ENCODE assay signal across 21 cellular contexts in the genomic region with DNA sequence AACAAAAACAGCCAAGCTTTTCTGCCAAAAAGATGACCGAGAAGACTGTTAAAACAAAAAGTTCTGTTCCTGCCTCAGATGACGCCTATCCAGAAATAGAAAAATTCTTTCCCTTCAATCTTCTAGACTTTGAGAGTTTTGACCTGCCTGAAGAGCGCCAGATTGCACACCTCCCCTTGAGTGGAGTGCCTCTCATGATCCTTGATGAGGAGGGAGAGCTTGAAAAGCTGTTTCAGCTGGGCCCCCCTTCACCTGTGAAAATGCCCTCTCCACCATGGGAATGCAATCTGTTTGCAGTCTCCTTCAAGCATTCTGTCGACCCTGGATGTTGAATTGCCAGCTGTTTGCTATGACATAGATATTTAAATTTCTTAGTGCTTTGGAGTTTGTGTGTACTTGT. TPM values are rescaled to one million over a fixed set of nuclear protein-coding genes. Genes with fewer than 3 reads are reported as not detected.
A peak's percentile ranks its signal among the peaks of the same experiment; 100 is the strongest.
DNase-seq lines count a peak whose midpoint lies in the region; ATAC-seq and TF ChIP-seq lines count a peak whose summit lies in the region.
"Had no signal": no experiment of that assay in that cellular context is flagged by ENCODE, and none has a peak within 500 bp of the region (broad histone marks: within the 10 kb centered on the region; RNA-seq: fewer than 3 reads in every experiment).

No MANE protein-coding gene starts in this region.

- no peak overlapping the region for H3K4me2 ChIP-seq in neuronal stem cell (ENCODE audit: insufficient read depth, low read length, poor library complexity, severe bottlenecking)
- H3K4me2 ChIP-seq: BLaER1 treated with 17β-estradiol and CSF1 and Interleukin-3, amounts not matched to agents 10 nM and 100 nM had no signal

- no peak for TF ChIP-seq EP300 in stomach (IDR thresholded peaks at IDR 0.05)

- no peak overlapping the region for H3K23ac ChIP-seq in neuronal stem cell (ENCODE audit: low read depth, low read length, poor library complexity)

- in situ Hi-C loops in gastrocnemius medialis (cut with MboI; ENCODE audit: low sequenced_read_pairs in 4 of 4), result no loop called here

- H3K27ac ChIP-seq in cardiac muscle cell, result peak overlapping the region; percentile 56
- no peak overlapping the region for H3K27ac ChIP-seq in left lung
- peak overlapping the region in 3 of 4 donors; percentile 5 to 29 (median 27) for H3K27ac ChIP-seq in gastrocnemius medialis
- no peak overlapping the region for H3K27ac ChIP-seq in upper lobe of right lung
- H3K27ac ChIP-seq in neuronal stem cell (replicated peaks; ENCODE audit: low read length), result no peak overlapping the region
- no peak overlapping the region for H3K27ac ChIP-seq in stomach
- H3K27ac ChIP-seq: BLaER1 treated with 17β-estradiol and CSF1 and Interleukin-3, amounts not matched to agents 10 nM and 100 nM had no signal

- no peak overlapping the region for H2AK5ac ChIP-seq in neuronal stem cell (ENCODE audit: low read depth, low read length)

- H3K4me3 ChIP-seq in cardiac muscle cell (no peak overlapping the region), left lung (no peak overlapping the region), gastrocnemius medialis (no peak overlapping the region), upper lobe of right lung (no peak overlapping the region), neuronal stem cell (ENCODE audit: low read length in 2 of 2) (no peak overlapping the region), stomach (no peak overlapping the region)
- H3K4me3 ChIP-seq: BLaER1 treated with 17β-estradiol and CSF1 and Interleukin-3, amounts not matched to agents 10 nM and 100 nM had no signal

- no peak overlapping the region for H2BK12ac ChIP-seq in neuronal stem cell (ENCODE audit: low read length)

- WGBS in neuronal stem cell (ENCODE audit: extremely low coverage in 2 of 2, insufficient read length in 2 of 2, insufficient replicate concordance in 1 of 2), 2 donors, result no CpG with 5 or more reads among the region's 4 CpGs
- 76 to 85% (median 79%) methylated on average over 4 of the region's 4 CpGs for WGBS in stomach, 5 donors

- H3K4me1 ChIP-seq in cardiac muscle cell (ENCODE audit: low read depth), result peaks cover 14% of the 10 kb centered on the region
- peaks cover 0 to 3% of the 10 kb centered on the region in 2 donors for H3K4me1 ChIP-seq in left lung
- peaks cover 0 to 6% of the 10 kb centered on the region in 2 donors for H3K4me1 ChIP-seq in gastrocnemius medialis
- H3K4me1 ChIP-seq in upper lobe of right lung, result peaks cover 15% of the 10 kb centered on the region
- peaks cover 0 to 3% of the 10 kb centered on the region in 2 donors for H3K4me1 ChIP-seq in neuronal stem cell (ENCODE audit: control insufficient read depth in 2 of 2, insufficient read depth in 1 of 2, low read depth in 1 of 2, low read length in 2 of 2)
- H3K4me1 ChIP-seq in stomach, result no peaks in the 10 kb centered on the region

- ATAC-seq in Right ventricle myocardium superior (ENCODE audit: poor library complexity), result no peak
- peak; percentile 90 for ATAC-seq in left lung
- ATAC-seq in gastrocnemius medialis, result no peak
- peak; percentile 90 for ATAC-seq in upper lobe of right lung
- ATAC-seq: HCT116 had no signal

- no peak overlapping the region for H4K8ac ChIP-seq in neuronal stem cell (ENCODE audit: low read depth, low read length)

- H3K36me3 ChIP-seq in cardiac muscle cell (no peaks in the 10 kb centered on the region), left lung (no peaks in the 10 kb centered on the region), gastrocnemius medialis (no peaks in the 10 kb centered on the region), upper lobe of right lung (no peaks in the 10 kb centered on the region), neuronal stem cell (replicated peaks in 1 of 2; ENCODE audit: control insufficient read depth in 2 of 2, insufficient read depth in 2 of 2, low read length in 2 of 2) (no peaks in the 10 kb centered on the region), stomach (no peaks in the 10 kb centered on the region)

- no peak overlapping the region for H3K9ac ChIP-seq in neuronal stem cell (ENCODE audit: low read depth, low read length, poor library complexity)
- H3K9ac ChIP-seq: BLaER1 treated with 17β-estradiol and CSF1 and Interleukin-3, amounts not matched to agents 10 nM and 100 nM had no signal

- H3K36me3 Mint-ChIP-seq in T-helper 2 cell treated with Interferon-gamma antibody and Interleukin-4, amounts not matched to agents 5 μg/mL and 100 μg/mL, for 36 hours (ENCODE audit: low read depth), result peaks cover 3% of the 10 kb centered on the region

- no peaks in the 10 kb centered on the region for H3K27me3 ChIP-seq in cardiac muscle cell
- no peaks in the 10 kb centered on the region for H3K27me3 ChIP-seq in left lung
- no peaks in the 10 kb centered on the region for H3K27me3 ChIP-seq in gastrocnemius medialis
- no peaks in the 10 kb centered on the region for H3K27me3 ChIP-seq in upper lobe of right lung
- H3K27me3 ChIP-seq in neuronal stem cell (ENCODE audit: control insufficient read depth in 3 of 3, insufficient read depth in 3 of 3, low read depth in 1 of 3, low read length in 3 of 3), result peaks cover 0 to 2% (median 0%) of the 10 kb centered on the region in 3 experiments
- H3K27me3 ChIP-seq in stomach, result no peaks in the 10 kb centered on the region
- H3K27me3 ChIP-seq: BLaER1 treated with 17β-estradiol and CSF1 and Interleukin-3, amounts not matched to agents 10 nM and 100 nM had no signal

- H3K27ac Mint-ChIP-seq in T-helper 2 cell treated with Interferon-gamma antibody and Interleukin-4, amounts not matched to agents 5 μg/mL and 100 μg/mL, for 36 hours, result no peak overlapping the region
- H3K27ac Mint-ChIP-seq: B cell, HFFc6 had no signal

- no peaks in the 10 kb centered on the region for H3K79me1 ChIP-seq in neuronal stem cell (ENCODE audit: low read depth, low read length)

- H2BK15ac ChIP-seq in neuronal stem cell (ENCODE audit: low read length), result no peak overlapping the region

- H3K14ac ChIP-seq in neuronal stem cell (ENCODE audit: low read length), result no peak overlapping the region

- DNase-seq in cardiac muscle cell (ENCODE audit: low read depth in 1 of 2, low spot score in 1 of 2) (peak in 1 of 2 donors; percentile 24), Right ventricle myocardium superior (no peak), left lung (peak in 1 of 2 donors; percentile 67), gastrocnemius medialis (no peak), upper lobe of right lung (no peak), neuronal stem cell (ENCODE audit: low spot score) (no peak), stomach (no peak)
- no peak for DNase-seq in T-helper 2 cell treated with Interferon-gamma antibody and Interleukin-4, amounts not matched to agents 5 μg/mL and 100 μg/mL, for 36 hours (ENCODE audit: low spot score)
- DNase-seq: CD8-positive, alpha-beta memory T cell; COR-L47; DMS 273 treated with DMSO at 0.1 percent for 48 hours; DMS79; GDM1; GOT3; H7; HFFc6 had no signal

- no peak overlapping the region for H2BK120ac ChIP-seq in neuronal stem cell (ENCODE audit: low read depth, low read length)

- no peaks in the 10 kb centered on the region for H3K27me3 Mint-ChIP-seq in T-helper 2 cell treated with Interferon-gamma antibody and Interleukin-4, amounts not matched to agents 5 μg/mL and 100 μg/mL, for 36 hours (ENCODE audit: low read depth)
- H3K27me3 Mint-ChIP-seq: B cell; CD8-positive, alpha-beta memory T cell had no signal

- H3K9me3 ChIP-seq in cardiac muscle cell (ENCODE audit: low read depth) (no peaks in the 10 kb centered on the region), left lung (no peaks in the 10 kb centered on the region), gastrocnemius medialis (no peaks in the 10 kb centered on the region), upper lobe of right lung (no peaks in the 10 kb centered on the region), neuronal stem cell (replicated peaks in 1 of 2; ENCODE audit: control insufficient read depth in 2 of 2, insufficient read depth in 1 of 2, low read depth in 1 of 2, low read length in 2 of 2) (no peaks in the 10 kb centered on the region), stomach (no peaks in the 10 kb centered on the region)
- H3K9me3 ChIP-seq: BLaER1 treated with 17β-estradiol and CSF1 and Interleukin-3, amounts not matched to agents 10 nM and 100 nM had no signal

- H3K4ac ChIP-seq in neuronal stem cell (ENCODE audit: low read length), result no peak overlapping the region

- TF ChIP-seq CTCF in cardiac muscle cell (IDR thresholded peaks at IDR 0.05; ENCODE audit: low read depth, low read length) (no peak), left lung (IDR thresholded peaks at IDR 0.05) (no peak), gastrocnemius medialis (IDR thresholded peaks at IDR 0.05 in 4 of 5, conservative IDR thresholded peaks at IDR 0.05 in 1 of 5) (no peak), upper lobe of right lung (IDR thresholded peaks at IDR 0.05) (no peak), stomach (IDR thresholded peaks at IDR 0.05) (no peak)

- no peak overlapping the region for H2AFZ ChIP-seq in neuronal stem cell (ENCODE audit: low read length)

- TF ChIP-seq POLR2A in gastrocnemius medialis (IDR thresholded peaks at IDR 0.05) (no peak), stomach (IDR thresholded peaks at IDR 0.05) (no peak)

- no peak overlapping the region for H2BK5ac ChIP-seq in neuronal stem cell (ENCODE audit: low read length)

- H3K4me1 Mint-ChIP-seq in T-helper 2 cell treated with Interferon-gamma antibody and Interleukin-4, amounts not matched to agents 5 μg/mL and 100 μg/mL, for 36 hours (ENCODE audit: low read depth), result no peaks in the 10 kb centered on the region

- H3K9me3 Mint-ChIP-seq in T-helper 2 cell treated with Interferon-gamma antibody and Interleukin-4, amounts not matched to agents 5 μg/mL and 100 μg/mL, for 36 hours, result no peaks in the 10 kb centered on the region
- H3K9me3 Mint-ChIP-seq: CD8-positive, alpha-beta memory T cell; HFFc6 had no signal

- H3K18ac ChIP-seq in neuronal stem cell (ENCODE audit: low read length), result no peak overlapping the region

- H3K4me3 Mint-ChIP-seq in T-helper 2 cell treated with Interferon-gamma antibody and Interleukin-4, amounts not matched to agents 5 μg/mL and 100 μg/mL, for 36 hours, result no peak overlapping the region
- H3K4me3 Mint-ChIP-seq: B cell; CD8-positive, alpha-beta memory T cell; HFFc6 had no signal

- intact Hi-C loops in Right ventricle myocardium superior (cut with DNase I) (no loop called here), left lung (cut with DNase I) (no loop called here), gastrocnemius medialis (cut with DNase I; ENCODE audit: low total_unique reads) (no loop called here), upper lobe of right lung (cut with DNase I) (no loop called here), stomach (cut with DNase I; ENCODE audit: low total_unique reads) (no loop called here)

- H4K91ac ChIP-seq in neuronal stem cell (ENCODE audit: low read depth, low read length, poor library complexity), result no peak overlapping the region

RNA-seq across cellular contexts. Expression of a gene that starts 0.5 kb away (rescaled TPM):
- total RNA-seq in cardiac muscle cell, result not detected in 2 replicates
- not detected in 2 replicates for polyA plus RNA-seq in cardiac muscle cell
- 0.67 TPM for total RNA-seq in Right ventricle myocardium superior
- total RNA-seq in left lung, result under 1 TPM in 1 of 2 donors, not detected in 1; 0.58 TPM
- 1 to 10 TPM in 1 of 4 donors, not detected in 3; 2.1 TPM for total RNA-seq in gastrocnemius medialis
- total RNA-seq in upper lobe of right lung, result 0.84 TPM
- polyA plus RNA-seq in neuronal stem cell (2013, experiment 1 of 2), result not detected
- not detected for polyA plus RNA-seq in neuronal stem cell (2013, experiment 2 of 2)
- total RNA-seq in stomach, result 1 to 10 TPM in 2 of 5 donors, not detected in 3; 1.8 to 2.9 TPM
- not detected for polyA plus RNA-seq in stomach
- total RNA-seq: A172, Daoy, H7, HFFc6 had no signal
- polyA plus RNA-seq: CD8-positive, alpha-beta memory T cell had no signal

Comparison
In these comparisons a context has a peak if more than half of its experiments do, and no peak if none do; other contexts are left out.
1. H3K27ac ChIP-seq: peak in cardiac muscle cell (single experiment) and gastrocnemius medialis (3 of 4); none in left lung (0 of 2), upper lobe of right lung (single experiment), neuronal stem cell (single experiment) and stomach (0 of 5).
2. ATAC-seq: peak in left lung (single experiment) and upper lobe of right lung (single experiment); none in Right ventricle myocardium superior (single experiment) and gastrocnemius medialis (0 of 2).